Comparison of ENCODE assay signal across 30 cellular contexts in the genomic region with DNA sequence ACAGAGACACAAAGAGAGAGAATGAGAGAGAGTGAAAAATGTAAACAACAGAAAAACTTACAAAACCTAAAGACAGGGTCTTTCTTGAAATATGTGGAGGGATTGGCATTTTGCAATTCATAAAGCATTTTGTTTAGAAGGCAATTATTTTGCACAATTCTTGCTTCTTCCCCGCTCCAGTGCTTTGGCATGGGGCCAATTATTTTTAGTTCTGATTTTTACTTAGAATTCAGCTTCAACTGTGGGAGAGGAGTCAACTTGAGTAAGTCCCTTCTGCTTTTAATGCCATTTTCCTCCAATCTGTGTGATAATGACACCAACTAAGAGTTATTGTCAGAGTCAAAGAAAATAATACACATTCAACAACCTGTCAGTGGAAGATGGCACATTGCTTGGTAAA.
"Had no signal": no experiment of that assay in that cellular context is flagged by ENCODE, and none has a peak within 500 bp of the region (broad histone marks: within the 10 kb centered on the region; RNA-seq: fewer than 3 reads in every experiment).

No MANE protein-coding gene starts in this region.

- ATAC-seq: effector memory CD8-positive, alpha-beta T cell; left lobe of liver; mucosa of descending colon; natural killer cell treated with Interleukin-12 subunit alpha and Interleukin-12 subunit beta and Interleukin-15 and Interleukin-18, amount 100 ng/mL, for 72 hours; sciatic nerve; stimulated activated effector memory CD8-positive, alpha-beta T cell treated with anti-CD3 and anti-CD28 coated beads, Interleukin-12 subunit alpha, Interleukin-12 subunit beta, amount 100 ng/mL, for 72 hours had no signal

- H3K4me3 Mint-ChIP-seq: effector memory CD8-positive, alpha-beta T cell; immature natural killer cell; memory B cell; mesothelial cell of epicardium; naive B cell; natural killer cell treated with Interleukin-12 subunit alpha and Interleukin-12 subunit beta and Interleukin-15 and Interleukin-18, amount 100 ng/mL, for 72 hours; neural progenitor cell; stimulated activated effector memory CD8-positive, alpha-beta T cell treated with anti-CD3 and anti-CD28 coated beads, Interleukin-12 subunit alpha, Interleukin-12 subunit beta, amount 100 ng/mL, for 72 hours had no signal

- H3K27ac Mint-ChIP-seq: effector memory CD8-positive, alpha-beta T cell; immature natural killer cell; memory B cell; mesothelial cell of epicardium; naive B cell; natural killer cell treated with Interleukin-12 subunit alpha and Interleukin-12 subunit beta and Interleukin-15 and Interleukin-18, amount 100 ng/mL, for 72 hours; neural progenitor cell; stimulated activated effector memory CD8-positive, alpha-beta T cell treated with anti-CD3 and anti-CD28 coated beads, Interleukin-12 subunit alpha, Interleukin-12 subunit beta, amount 100 ng/mL, for 72 hours had no signal

- H3K9me3 Mint-ChIP-seq: memory B cell, mesothelial cell of epicardium had no signal

- H3K36me3 ChIP-seq: neural progenitor cell, prostate gland, right atrium auricular region, stomach, thyroid gland, vagina had no signal

- DNase-seq: cortex of kidney; effector memory CD8-positive, alpha-beta T cell; hypothalamus; immature natural killer cell; islet precursor cell; kidney glomerular epithelial cell; mucosa of descending colon; naive B cell; nucleus accumbens; stimulated activated CD4-positive, alpha-beta T cell treated with anti-CD3 and anti-CD28 coated beads, Interleukin-12 subunit alpha, Interleukin-12 subunit beta, amount 100 ng/mL, for 4 hours; stimulated activated CD4-positive, alpha-beta T cell treated with anti-CD3 and anti-CD28 coated beads, Interleukin-1b, Interleukin-23, amount 100 ng/mL, for 48 hours; stimulated activated CD4-positive, alpha-beta T cell treated with anti-CD3 and anti-CD28 coated beads, Interleukin-4, amount 100 ng/mL, for 1 hour; stimulated activated naive CD4-positive, alpha-beta T cell treated with Interleukin-2 at 50 U/mL for 16 hours; stomach; thyroid gland; trophoblast cell had no signal

- H3K27ac ChIP-seq: neural progenitor cell, prostate gland, right atrium auricular region, stomach, thyroid gland, vagina had no signal

- H3K9ac ChIP-seq: neural progenitor cell had no signal

- H3K9me3 ChIP-seq: prostate gland, right atrium auricular region, stomach, thyroid gland, vagina had no signal

- H3K4me1 Mint-ChIP-seq: immature natural killer cell; memory B cell; naive B cell; stimulated activated effector memory CD8-positive, alpha-beta T cell treated with anti-CD3 and anti-CD28 coated beads, Interleukin-12 subunit alpha, Interleukin-12 subunit beta, amount 100 ng/mL, for 72 hours had no signal

- H3K27me3 ChIP-seq: neural progenitor cell, right atrium auricular region, stomach, thyroid gland, vagina had no signal

- H3K27me3 Mint-ChIP-seq: effector memory CD8-positive, alpha-beta T cell; memory B cell; naive B cell; natural killer cell treated with Interleukin-12 subunit alpha and Interleukin-12 subunit beta and Interleukin-15 and Interleukin-18, amount 100 ng/mL, for 72 hours had no signal

- FAIRE-seq: endometrium, frontal cortex had no signal

- H3K4me1 ChIP-seq: neural progenitor cell, prostate gland, right atrium auricular region, stomach, thyroid gland, vagina had no signal

- H3K4me2 ChIP-seq: neural progenitor cell, smooth muscle cell had no signal

- H3K36me3 Mint-ChIP-seq: immature natural killer cell; memory B cell; mesothelial cell of epicardium; naive B cell; natural killer cell treated with Interleukin-12 subunit alpha and Interleukin-12 subunit beta and Interleukin-15 and Interleukin-18, amount 100 ng/mL, for 72 hours; neural progenitor cell; stimulated activated effector memory CD8-positive, alpha-beta T cell treated with anti-CD3 and anti-CD28 coated beads, Interleukin-12 subunit alpha, Interleukin-12 subunit beta, amount 100 ng/mL, for 72 hours had no signal

- H3K4me3 ChIP-seq: lung, mucosa of descending colon, neural progenitor cell, prostate gland, right atrium auricular region, smooth muscle cell, stomach, thyroid gland, vagina had no signal
